In genomic region chr22:23179381-23180294, GRCh38 we compare ENCODE assay signal across 8 cellular contexts. TPM values are rescaled to one million over a fixed set of nuclear protein-coding genes. Genes with fewer than 3 reads are reported as not detected.
DNase-seq lines count a peak whose midpoint lies in the region; ATAC-seq and TF ChIP-seq lines count a peak whose summit lies in the region.

No MANE protein-coding gene starts in this region.

- peaks cover 48% of the 10 kb centered on the region for H3K4me1 Mint-ChIP-seq in activated T-helper 2 cell treated with anti-CD3 and anti-CD28 coated beads, Interferon-gamma antibody, Interleukin-2, Interleukin-4, amounts not matched to agents 10 μg/mL and 5 μg/mL and 100 μg/mL, durations not matched to agents 14 hours and 24 hours and 36 hours (ENCODE audit: low read depth)

- H3K4me1 ChIP-seq in hepatocyte (ENCODE audit: insufficient read depth) (peaks cover 48% of the 10 kb centered on the region), skeletal muscle satellite cell (ENCODE audit: control insufficient read depth, insufficient read depth, low read length) (peaks cover 43% of the 10 kb centered on the region)

- peak; percentile 22 for DNase-seq in stimulated activated CD4-positive, alpha-beta T cell treated with anti-CD3 and anti-CD28 coated beads, Interleukin-4, amount 100 ng/mL, for 24 hours
- DNase-seq in stimulated activated CD4-positive, alpha-beta T cell treated with anti-CD3 and anti-CD28 coated beads, Interleukin-4, amount 100 ng/mL, for 1 hour, result no peak
- DNase-seq in activated T-helper 2 cell treated with anti-CD3 and anti-CD28 coated beads, Interferon-gamma antibody, Interleukin-2, Interleukin-4, amounts not matched to agents 10 μg/mL and 5 μg/mL and 100 μg/mL, durations not matched to agents 14 hours and 24 hours and 36 hours (ENCODE audit: low spot score), result no peak
- DNase-seq in hepatocyte (ENCODE audit: low spot score) (peak; percentile 63), NCI-H187 treated with DMSO at 0.1 percent for 48 hours (lab: John Stamatoyannopoulos, UW) (no peak), NCI-H1930 (lab: John Stamatoyannopoulos, UW) (no peak)

- H3K27ac ChIP-seq in hepatocyte, result peak overlapping the region; percentile 90

- H3K27me3 Mint-ChIP-seq in activated T-helper 2 cell treated with anti-CD3 and anti-CD28 coated beads, Interferon-gamma antibody, Interleukin-2, Interleukin-4, amounts not matched to agents 10 μg/mL and 5 μg/mL and 100 μg/mL, durations not matched to agents 14 hours and 24 hours and 36 hours (ENCODE audit: low read depth), result no peaks in the 10 kb centered on the region

- H3K27ac Mint-ChIP-seq in activated T-helper 2 cell treated with anti-CD3 and anti-CD28 coated beads, Interferon-gamma antibody, Interleukin-2, Interleukin-4, amounts not matched to agents 10 μg/mL and 5 μg/mL and 100 μg/mL, durations not matched to agents 14 hours and 24 hours and 36 hours, result peak overlapping the region; percentile 40

- H3K4me3 Mint-ChIP-seq in activated T-helper 2 cell treated with anti-CD3 and anti-CD28 coated beads, Interferon-gamma antibody, Interleukin-2, Interleukin-4, amounts not matched to agents 10 μg/mL and 5 μg/mL and 100 μg/mL, durations not matched to agents 14 hours and 24 hours and 36 hours (ENCODE audit: low read depth), result peak overlapping the region; percentile 82

- H3K4me2 ChIP-seq in hepatocyte (peak overlapping the region; percentile 92), skeletal muscle satellite cell (ENCODE audit: low read length) (peak overlapping the region; percentile 84)

- H3K36me3 ChIP-seq in hepatocyte (replicated peaks; ENCODE audit: insufficient read depth, low read depth) (no peaks in the 10 kb centered on the region), skeletal muscle satellite cell (ENCODE audit: insufficient read depth, low read length) (peaks cover 7% of the 10 kb centered on the region)

- H3K9me2 ChIP-seq in hepatocyte (replicated peaks; ENCODE audit: insufficient read depth), result no peaks in the 10 kb centered on the region

- H3K9me3 ChIP-seq in hepatocyte (ENCODE audit: low read depth), result no peaks in the 10 kb centered on the region
- peaks cover 9% of the 10 kb centered on the region for H3K9me3 ChIP-seq in skeletal muscle satellite cell (replicated peaks; ENCODE audit: low read length)

- peaks cover 34% of the 10 kb centered on the region for H4K20me1 ChIP-seq in hepatocyte (ENCODE audit: insufficient read depth, poor library complexity, severe bottlenecking)

- H3K36me3 Mint-ChIP-seq in activated T-helper 2 cell treated with anti-CD3 and anti-CD28 coated beads, Interferon-gamma antibody, Interleukin-2, Interleukin-4, amounts not matched to agents 10 μg/mL and 5 μg/mL and 100 μg/mL, durations not matched to agents 14 hours and 24 hours and 36 hours (ENCODE audit: low read depth), result peaks cover 18% of the 10 kb centered on the region

- intact Hi-C loops in activated T-helper 2 cell treated with anti-CD3 and anti-CD28 coated beads, Interferon-gamma antibody, Interleukin-2, Interleukin-4, amounts not matched to agents 10 μg/mL and 5 μg/mL and 100 μg/mL, durations not matched to agents 14 hours and 24 hours and 36 hours (cut with micrococcal nuclease), result loop anchor here (5.0 kb wide), 2 partner anchors 208 to 528 kb away; no protein-coding TSS in a partner anchor

- no peaks in the 10 kb centered on the region for H3K27me3 ChIP-seq in hepatocyte
- H3K27me3 ChIP-seq in skeletal muscle satellite cell (ENCODE audit: control insufficient read depth, insufficient read depth, low read length), result no peaks in the 10 kb centered on the region

- TF ChIP-seq CTCF in hepatocyte (IDR thresholded peaks at IDR 0.05; ENCODE audit: poor library complexity), result no peak

- ATAC-seq in HG02763 (IDR thresholded peaks at IDR 0.05; ENCODE audit: unreplicated experiment), result no peak

- H3K4me3 ChIP-seq in hepatocyte, result peak overlapping the region; percentile 30
- H3K4me3 ChIP-seq in skeletal muscle satellite cell (ENCODE audit: low read length), result peak overlapping the region; percentile 74

- peaks cover 35% of the 10 kb centered on the region for H3K79me2 ChIP-seq in hepatocyte

- peaks cover 11% of the 10 kb centered on the region for H3K9me3 Mint-ChIP-seq in activated T-helper 2 cell treated with anti-CD3 and anti-CD28 coated beads, Interferon-gamma antibody, Interleukin-2, Interleukin-4, amounts not matched to agents 10 μg/mL and 5 μg/mL and 100 μg/mL, durations not matched to agents 14 hours and 24 hours and 36 hours

- H2AFZ ChIP-seq in hepatocyte, result peak overlapping the region; percentile 84

- peak overlapping the region; percentile 66 for H3K9ac ChIP-seq in skeletal muscle satellite cell (ENCODE audit: low read depth, low read length)

- 56% methylated on average over 25 of the region's 25 CpGs for WGBS in hepatocyte (ENCODE audit: low lambda C conversion rate, missing lambda C conversion rate)

RNA-seq across cellular contexts. Expression of gene BCR, which starts 0.7 kb away (rescaled TPM):
- 32.0 and 36.0 TPM in 2 replicates for total RNA-seq in activated T-helper 2 cell treated with anti-CD3 and anti-CD28 coated beads, Interferon-gamma antibody, Interleukin-2, Interleukin-4, amounts not matched to agents 10 μg/mL and 5 μg/mL and 100 μg/mL, durations not matched to agents 14 hours and 24 hours and 36 hours
- 42.2 and 50.4 TPM in 2 replicates for total RNA-seq in hepatocyte
- 38.8 and 41.3 TPM in 2 replicates for polyA plus RNA-seq in hepatocyte
- total RNA-seq in skeletal muscle satellite cell (2012; rRNA removed), result 23.6 and 32.2 TPM in 2 replicates

RNA-seq across cellular contexts. Expression of gene RAB36, which starts 34.4 kb away (rescaled TPM):
- total RNA-seq in activated T-helper 2 cell treated with anti-CD3 and anti-CD28 coated beads, Interferon-gamma antibody, Interleukin-2, Interleukin-4, amounts not matched to agents 10 μg/mL and 5 μg/mL and 100 μg/mL, durations not matched to agents 14 hours and 24 hours and 36 hours, result not detected in 2 replicates
- 1.8 and 2.7 TPM in 2 replicates for total RNA-seq in hepatocyte
- 4.8 and 5.3 TPM in 2 replicates for polyA plus RNA-seq in hepatocyte
- total RNA-seq in skeletal muscle satellite cell (2012; rRNA removed), result 4.8 and 5.3 TPM in 2 replicates

RNA-seq across cellular contexts. Expression of gene RSPH14, which starts 37.8 kb away (rescaled TPM):
- not detected in 2 replicates for total RNA-seq in activated T-helper 2 cell treated with anti-CD3 and anti-CD28 coated beads, Interferon-gamma antibody, Interleukin-2, Interleukin-4, amounts not matched to agents 10 μg/mL and 5 μg/mL and 100 μg/mL, durations not matched to agents 14 hours and 24 hours and 36 hours
- not detected in 2 replicates for total RNA-seq in hepatocyte
- 1.0 and 1.4 TPM in 2 replicates for polyA plus RNA-seq in hepatocyte
- total RNA-seq in skeletal muscle satellite cell (2012; rRNA removed), result not detected in 2 replicates

Comparison
In these comparisons a context has a peak if more than half of its experiments do, and no peak if none do; other contexts are left out.
1. DNase-seq: peak in stimulated activated CD4-positive, alpha-beta T cell treated with anti-CD3 and anti-CD28 coated beads, Interleukin-4, amount 100 ng/mL, for 24 hours (single experiment) and hepatocyte (single experiment); none in stimulated activated CD4-positive, alpha-beta T cell treated with anti-CD3 and anti-CD28 coated beads, Interleukin-4, amount 100 ng/mL, for 1 hour (single experiment), activated T-helper 2 cell treated with anti-CD3 and anti-CD28 coated beads, Interferon-gamma antibody, Interleukin-2, Interleukin-4, amounts not matched to agents 10 μg/mL and 5 μg/mL and 100 μg/mL, durations not matched to agents 14 hours and 24 hours and 36 hours (single experiment), NCI-H187 treated with DMSO at 0.1 percent for 48 hours (single experiment) and NCI-H1930 (0 of 2).